In the genomic region with DNA sequence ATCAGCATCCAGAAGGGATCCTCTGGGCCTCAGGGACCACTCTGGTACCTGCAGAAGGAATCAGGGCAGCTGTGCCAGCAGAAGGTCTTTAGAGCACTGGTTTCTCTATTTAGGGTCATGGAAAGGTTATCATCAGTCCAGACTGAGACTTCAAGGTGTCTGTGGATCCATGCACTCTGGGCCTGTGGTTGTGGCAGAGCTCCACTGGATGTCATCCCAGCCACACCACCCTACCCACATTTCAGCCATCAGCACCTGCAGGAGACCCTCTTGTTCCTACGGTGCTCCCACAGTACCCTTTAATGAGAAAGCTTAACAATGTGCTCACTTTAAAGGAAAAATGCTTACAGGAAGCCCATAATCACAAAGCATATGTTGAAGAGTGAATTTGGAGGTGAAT, we compare ENCODE assay signal across 23 cellular contexts.
"Had no signal": no experiment of that assay in that cellular context is flagged by ENCODE, and none has a peak within 500 bp of the region (broad histone marks: within the 10 kb centered on the region; RNA-seq: fewer than 3 reads in every experiment).

No MANE protein-coding gene starts in this region.

- H3K27ac ChIP-seq: KMS-11, RWPE1 had no signal

- H3K4me2 ChIP-seq: KMS-11, SK-N-SH had no signal

- H3K9ac ChIP-seq: KMS-11, SK-N-SH had no signal

- ATAC-seq: Panc1, PC-3 had no signal

- DNase-seq: Kasumi-1; MV-4-11; NCI-H1048; NCI-H1105; NCI-H1417; NCI-H1436 treated with DMSO at 0.1 percent for 48 hours; NCI-H1694; NCI-H187 treated with DMSO at 0.1 percent for 48 hours; NCI-H2029 treated with DMSO at 0.1 percent for 48 hours; NCI-H2171 treated with DMSO at 0.1 percent for 48 hours; NCI-H345; NCI-H446 treated with DMSO at 0.1 percent for 48 hours; NCI-H510A treated with DMSO at 0.1 percent for 48 hours; NCI-H526 treated with DMSO at 0.1 percent for 48 hours; NCI-H748 treated with DMSO at 0.1 percent for 48 hours; NK-92 treated with Interleukin-12 subunit alpha and Interleukin-12 subunit beta, amount 100 ng/mL, for 24 hours; PC-3; SHP77; SK-N-SH; T-helper 1 cell had no signal

- H3K9me3 ChIP-seq: SK-N-SH had no signal
